ENCODE assay signal across 1 cellular context in the genomic region with DNA sequence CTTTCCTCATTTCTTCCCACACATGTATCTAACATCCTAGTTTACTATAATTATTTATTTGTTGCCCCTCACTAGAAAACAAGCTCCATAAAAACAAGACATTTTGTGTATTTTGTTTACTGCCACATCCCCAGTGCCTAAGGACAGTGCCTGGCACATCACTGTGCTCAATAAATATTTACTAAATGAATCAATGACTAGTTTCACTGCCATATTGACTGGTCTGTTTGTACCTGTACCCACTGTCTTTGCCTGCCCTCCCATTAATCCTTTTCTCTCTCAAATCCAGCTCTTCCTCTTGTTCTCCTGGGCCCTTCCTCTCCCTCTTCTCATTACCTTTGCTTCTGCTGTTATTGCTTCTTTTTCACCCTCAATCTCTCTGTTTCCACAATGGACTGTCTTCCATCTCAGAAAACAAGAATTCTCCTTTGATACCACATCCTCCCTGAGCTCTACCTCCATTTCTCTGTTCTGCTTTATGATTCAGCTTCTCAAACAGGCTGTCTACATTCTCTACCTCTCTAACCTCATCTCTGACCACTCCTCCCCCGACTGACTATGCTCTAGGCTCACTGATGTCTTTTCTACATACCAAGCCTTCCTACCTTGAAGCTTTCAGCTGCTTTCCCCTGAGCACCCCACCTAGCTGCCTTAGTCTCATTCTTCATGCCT.
TF ChIP-seq lines count a peak whose summit lies in the region.

No MANE protein-coding gene starts in this region.

TF ChIP-seq in GM23338, 12 proteins besides CTCF, POLR2A, EP300 and RAD21 (continued from another document):
- TF ChIP-seq, protein P1, sequence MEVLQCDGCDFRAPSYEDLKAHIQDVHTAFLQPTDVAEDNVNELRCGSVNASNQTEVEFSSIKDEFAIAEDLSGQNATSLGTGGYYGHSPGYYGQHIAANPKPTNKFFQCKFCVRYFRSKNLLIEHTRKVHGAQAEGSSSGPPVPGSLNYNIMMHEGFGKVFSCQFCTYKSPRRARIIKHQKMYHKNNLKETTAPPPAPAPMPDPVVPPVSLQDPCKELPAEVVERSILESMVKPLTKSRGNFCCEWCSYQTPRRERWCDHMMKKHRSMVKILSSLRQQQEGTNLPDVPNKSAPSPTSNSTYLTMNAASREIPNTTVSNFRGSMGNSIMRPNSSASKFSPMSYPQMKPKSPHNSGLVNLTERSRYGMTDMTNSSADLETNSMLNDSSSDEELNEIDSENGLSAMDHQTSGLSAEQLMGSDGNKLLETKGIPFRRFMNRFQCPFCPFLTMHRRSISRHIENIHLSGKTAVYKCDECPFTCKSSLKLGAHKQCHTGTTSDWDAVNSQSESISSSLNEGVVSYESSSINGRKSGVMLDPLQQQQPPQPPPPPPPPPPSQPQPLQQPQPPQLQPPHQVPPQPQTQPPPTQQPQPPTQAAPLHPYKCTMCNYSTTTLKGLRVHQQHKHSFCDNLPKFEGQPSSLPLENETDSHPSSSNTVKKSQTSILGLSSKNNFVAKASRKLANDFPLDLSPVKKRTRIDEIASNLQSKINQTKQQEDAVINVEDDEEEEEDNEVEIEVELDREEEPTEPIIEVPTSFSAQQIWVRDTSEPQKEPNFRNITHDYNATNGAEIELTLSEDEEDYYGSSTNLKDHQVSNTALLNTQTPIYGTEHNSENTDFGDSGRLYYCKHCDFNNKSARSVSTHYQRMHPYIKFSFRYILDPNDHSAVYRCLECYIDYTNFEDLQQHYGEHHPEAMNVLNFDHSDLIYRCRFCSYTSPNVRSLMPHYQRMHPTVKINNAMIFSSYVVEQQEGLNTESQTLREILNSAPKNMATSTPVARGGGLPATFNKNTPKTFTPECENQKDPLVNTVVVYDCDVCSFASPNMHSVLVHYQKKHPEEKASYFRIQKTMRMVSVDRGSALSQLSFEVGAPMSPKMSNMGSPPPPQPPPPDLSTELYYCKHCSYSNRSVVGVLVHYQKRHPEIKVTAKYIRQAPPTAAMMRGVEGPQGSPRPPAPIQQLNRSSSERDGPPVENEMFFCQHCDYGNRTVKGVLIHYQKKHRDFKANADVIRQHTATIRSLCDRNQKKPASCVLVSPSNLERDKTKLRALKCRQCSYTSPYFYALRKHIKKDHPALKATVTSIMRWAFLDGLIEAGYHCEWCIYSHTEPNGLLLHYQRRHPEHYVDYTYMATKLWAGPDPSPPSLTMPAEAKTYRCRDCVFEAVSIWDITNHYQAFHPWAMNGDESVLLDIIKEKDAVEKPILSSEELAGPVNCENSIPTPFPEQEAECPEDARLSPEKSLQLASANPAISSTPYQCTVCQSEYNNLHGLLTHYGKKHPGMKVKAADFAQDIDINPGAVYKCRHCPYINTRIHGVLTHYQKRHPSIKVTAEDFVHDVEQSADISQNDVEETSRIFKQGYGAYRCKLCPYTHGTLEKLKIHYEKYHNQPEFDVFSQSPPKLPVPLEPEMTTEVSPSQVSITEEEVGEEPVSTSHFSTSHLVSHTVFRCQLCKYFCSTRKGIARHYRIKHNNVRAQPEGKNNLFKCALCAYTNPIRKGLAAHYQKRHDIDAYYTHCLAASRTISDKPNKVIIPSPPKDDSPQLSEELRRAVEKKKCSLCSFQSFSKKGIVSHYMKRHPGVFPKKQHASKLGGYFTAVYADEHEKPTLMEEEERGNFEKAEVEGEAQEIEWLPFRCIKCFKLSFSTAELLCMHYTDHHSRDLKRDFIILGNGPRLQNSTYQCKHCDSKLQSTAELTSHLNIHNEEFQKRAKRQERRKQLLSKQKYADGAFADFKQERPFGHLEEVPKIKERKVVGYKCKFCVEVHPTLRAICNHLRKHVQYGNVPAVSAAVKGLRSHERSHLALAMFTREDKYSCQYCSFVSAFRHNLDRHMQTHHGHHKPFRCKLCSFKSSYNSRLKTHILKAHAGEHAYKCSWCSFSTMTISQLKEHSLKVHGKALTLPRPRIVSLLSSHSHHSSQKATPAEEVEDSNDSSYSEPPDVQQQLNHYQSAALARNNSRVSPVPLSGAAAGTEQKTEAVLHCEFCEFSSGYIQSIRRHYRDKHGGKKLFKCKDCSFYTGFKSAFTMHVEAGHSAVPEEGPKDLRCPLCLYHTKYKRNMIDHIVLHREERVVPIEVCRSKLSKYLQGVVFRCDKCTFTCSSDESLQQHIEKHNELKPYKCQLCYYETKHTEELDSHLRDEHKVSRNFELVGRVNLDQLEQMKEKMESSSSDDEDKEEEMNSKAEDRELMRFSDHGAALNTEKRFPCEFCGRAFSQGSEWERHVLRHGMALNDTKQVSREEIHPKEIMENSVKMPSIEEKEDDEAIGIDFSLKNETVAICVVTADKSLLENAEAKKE (CRISPR knock-in tag; IDR thresholded peaks at IDR 0.05), result no peak
